Comparison of ENCODE assay signal across 8 cellular contexts in genomic region chr1:215606564-215607168, GRCh38. TPM values are rescaled to one million over a fixed set of nuclear protein-coding genes. Genes with fewer than 3 reads are reported as not detected.
DNase-seq lines count a peak whose midpoint lies in the region; ATAC-seq and TF ChIP-seq lines count a peak whose summit lies in the region.

No MANE protein-coding gene starts in this region.

- BruUV-seq in Caco-2 (replicated peaks; lab: Mats Ljungman, UMichigan): no TSS peak

- H3K4me1 Mint-ChIP-seq in Caco-2 (ENCODE audit: low read depth, unreplicated experiment): peaks cover 32% of the 10 kb centered on the region

- H3K27ac Mint-ChIP-seq in Caco-2 (ENCODE audit: unreplicated experiment): peak overlapping the region; percentile 68

- H3K4me1 ChIP-seq in Caco-2: peaks cover 38% of the 10 kb centered on the region

- CTCF ChIA-PET in Caco-2 (lab: Charles Lee): no interaction called here

- H3K4me3 ChIP-seq in Caco-2 (ENCODE audit: low read depth, low read length): no peak overlapping the region

- H3K36me3 ChIP-seq in Caco-2 (ENCODE audit: control insufficient read depth, insufficient read depth, low read length): no peaks in the 10 kb centered on the region

- ATAC-seq in left lobe of liver (peak; percentile 51), HG02588 (IDR thresholded peaks at IDR 0.05; ENCODE audit: unreplicated experiment) (no peak)

- no peaks in the 10 kb centered on the region for H3K27me3 ChIP-seq in Caco-2 (replicated peaks; ENCODE audit: control insufficient read depth, insufficient read depth, low read length)

- TF ChIP-seq CTCF in Caco-2 (IDR thresholded peaks at IDR 0.05; ENCODE audit: insufficient read depth in 1 of 2, low read depth in 1 of 2, low read length in 1 of 2, severe bottlenecking in 1 of 2, unreplicated experiment in 1 of 2): peak in 1 of 2 experiments; percentile 53

- H3K4me3 Mint-ChIP-seq in Caco-2 (ENCODE audit: unreplicated experiment): peak overlapping the region; percentile 44

- H3K9me3 Mint-ChIP-seq in Caco-2 (ENCODE audit: unreplicated experiment): peaks cover 13% of the 10 kb centered on the region

- DNase-seq in Caco-2 (no peak), H4 (ENCODE audit: low spot score) (peak; percentile 9), SW480 (ENCODE audit: low spot score) (peak; percentile 17), left lobe of liver (ENCODE audit: low spot score) (no peak), NCI-H510A treated with DMSO at 0.1 percent for 48 hours (lab: John Stamatoyannopoulos, UW) (no peak), middle frontal gyrus (ENCODE audit: extremely low spot score, low spot score) (no peak)
- DNase-seq in activated effector memory CD4-positive, alpha-beta T cell treated with anti-CD3 and anti-CD28 coated beads, Interleukin-2, amount 50 U/mL, for 16 hours: no peak

- no peaks in the 10 kb centered on the region for H3K27me3 Mint-ChIP-seq in Caco-2 (ENCODE audit: insufficient read depth, unreplicated experiment)

- no peaks in the 10 kb centered on the region for H3K9me3 ChIP-seq in Caco-2

- peaks cover 38% of the 10 kb centered on the region for H3K36me3 Mint-ChIP-seq in Caco-2 (ENCODE audit: insufficient read depth, unreplicated experiment)

- intact Hi-C loops in Caco-2 (cut with micrococcal nuclease; ENCODE audit: unreplicated experiment): loop anchor here (1.0 to 2.0 kb wide), 3 partner anchors 23 to 80 kb away; partner anchors contain the start of gene KCTD3

- POLR2A ChIA-PET in Caco-2 (lab: Charles Lee): no interaction called here

RNA-seq across cellular contexts. Expression of gene KCTD3, which starts 39.6 kb away (rescaled TPM):
- total RNA-seq in Caco-2 (2022): 49.4 and 50.7 TPM in 2 replicates
- 28.0 and 30.4 TPM in 2 replicates for total RNA-seq in H4 (2014; rRNA removed; shearing (Covaris generic))
- 35.2 TPM for total RNA-seq in left lobe of liver

Comparison
In these comparisons a context has a peak if more than half of its experiments do, and no peak if none do; other contexts are left out.
1. DNase-seq: peak in H4 (single experiment) and SW480 (single experiment); none in Caco-2 (0 of 2), left lobe of liver (single experiment), activated effector memory CD4-positive, alpha-beta T cell treated with anti-CD3 and anti-CD28 coated beads, Interleukin-2, amount 50 U/mL, for 16 hours (single experiment), NCI-H510A treated with DMSO at 0.1 percent for 48 hours (single experiment) and middle frontal gyrus (single experiment).